31 cellular contexts compared by ENCODE assay signal in the genomic region with DNA sequence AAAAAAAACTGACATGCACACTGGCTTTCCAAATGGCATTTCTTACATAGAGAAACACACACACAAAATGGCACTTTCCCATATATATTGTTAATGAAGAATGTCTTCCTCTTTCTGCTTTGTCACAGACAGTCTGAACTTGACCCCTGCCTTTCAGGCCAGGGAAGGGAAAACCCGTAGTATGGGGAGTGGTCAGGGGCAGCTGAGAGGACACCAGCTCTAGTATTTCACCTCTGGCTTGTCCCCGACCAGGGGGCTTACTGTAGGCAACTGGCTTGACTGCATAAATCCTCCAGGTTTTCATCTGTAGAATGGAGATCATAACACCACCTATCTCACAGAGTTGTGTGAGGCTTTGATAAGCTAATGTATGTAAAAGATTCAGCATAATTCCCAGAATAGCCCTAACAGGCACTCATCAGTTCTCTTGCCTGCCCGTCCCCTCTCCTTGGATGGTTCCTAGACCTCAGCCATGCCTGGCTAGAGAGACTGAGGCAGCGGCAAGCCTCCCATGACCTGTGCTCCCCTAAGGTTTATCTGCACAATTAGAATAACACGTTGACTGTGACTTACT.
"Had no signal": no experiment of that assay in that cellular context is flagged by ENCODE, and none has a peak within 500 bp of the region (broad histone marks: within the 10 kb centered on the region; RNA-seq: fewer than 3 reads in every experiment).

No MANE protein-coding gene starts in this region.

- H3K36me3 Mint-ChIP-seq: activated naive CD8-positive, alpha-beta T cell treated with anti-CD3 and anti-CD28 coated beads, Interleukin-2, amount 10 ng/mL, durations not matched to agents 7 days and 5 days had no signal

- H3K4me1 ChIP-seq: esophagus squamous epithelium, gastroesophageal sphincter, heart right ventricle had no signal

- H3K27ac Mint-ChIP-seq: activated CD4-positive, alpha-beta memory T cell treated with anti-CD3 and anti-CD28 coated beads for 36 hours; activated CD4-positive, alpha-beta T cell treated with anti-CD3 and anti-CD28 coated beads for 36 hours; activated CD4-positive, alpha-beta T cell treated with anti-CD3 and anti-CD28 coated beads, Interleukin-2, amount 10 ng/mL, durations not matched to agents 24 days and 14 days; activated CD8-positive, alpha-beta memory T cell treated with anti-CD3 and anti-CD28 coated beads, Interleukin-2, amount 10 ng/mL, durations not matched to agents 7 days and 5 days; activated CD8-positive, alpha-beta T cell treated with anti-CD3 and anti-CD28 coated beads, Interleukin-2, amount 10 ng/mL, durations not matched to agents 7 days and 5 days; activated naive CD4-positive, alpha-beta T cell treated with anti-CD3 and anti-CD28 coated beads for 36 hours; activated naive CD8-positive, alpha-beta T cell treated with anti-CD3 and anti-CD28 coated beads, Interleukin-2, amount 10 ng/mL, durations not matched to agents 7 days and 5 days; activated T-helper 1 cell treated with anti-CD3 and anti-CD28 coated beads, Interleukin-12 subunit alpha, Interleukin-12 subunit beta, Interleukin-2, Interleukin-4 antibody, amounts not matched to agents 30 ng/mL and 10 ng/mL and 1 ng/mL, durations not matched to agents 14 hours and 24 hours and 36 hours; activated T-helper 2 cell treated with anti-CD3 and anti-CD28 coated beads, Interferon-gamma antibody, Interleukin-2, Interleukin-4, amounts not matched to agents 10 μg/mL and 5 μg/mL and 100 μg/mL, durations not matched to agents 14 hours and 24 hours and 36 hours had no signal

- FAIRE-seq: astrocyte, colon, TTC549 had no signal

- H3K4me1 Mint-ChIP-seq: activated CD4-positive, alpha-beta T cell treated with anti-CD3 and anti-CD28 coated beads for 36 hours; activated CD4-positive, alpha-beta T cell treated with anti-CD3 and anti-CD28 coated beads, Interleukin-2, amount 10 ng/mL, durations not matched to agents 24 days and 14 days; activated CD8-positive, alpha-beta memory T cell treated with anti-CD3 and anti-CD28 coated beads, Interleukin-2, amount 10 ng/mL, durations not matched to agents 7 days and 5 days; activated naive CD4-positive, alpha-beta T cell treated with anti-CD3 and anti-CD28 coated beads, Interleukin-2, amount 50 U/mL, for 24 hours; activated naive CD8-positive, alpha-beta T cell treated with anti-CD3 and anti-CD28 coated beads, Interleukin-2, amount 10 ng/mL, durations not matched to agents 7 days and 5 days had no signal

- H3K27me3 Mint-ChIP-seq: activated CD4-positive, alpha-beta memory T cell treated with anti-CD3 and anti-CD28 coated beads for 36 hours; activated CD4-positive, alpha-beta T cell treated with anti-CD3 and anti-CD28 coated beads for 36 hours; activated CD4-positive, alpha-beta T cell treated with anti-CD3 and anti-CD28 coated beads, Interleukin-2, amount 10 ng/mL, durations not matched to agents 24 days and 14 days; activated CD8-positive, alpha-beta memory T cell treated with anti-CD3 and anti-CD28 coated beads, Interleukin-2, amount 10 ng/mL, durations not matched to agents 7 days and 5 days; activated naive CD4-positive, alpha-beta T cell treated with anti-CD3 and anti-CD28 coated beads, Interleukin-2, amount 50 U/mL, for 24 hours; activated naive CD8-positive, alpha-beta T cell treated with anti-CD3 and anti-CD28 coated beads, Interleukin-2, amount 10 ng/mL, durations not matched to agents 7 days and 5 days; effector memory CD8-positive, alpha-beta T cell had no signal

- H3K4me3 ChIP-seq: esophagus squamous epithelium, gastroesophageal sphincter, heart right ventricle had no signal

- H3K36me3 ChIP-seq: esophagus squamous epithelium, gastroesophageal sphincter, heart right ventricle had no signal

- H3K4me3 Mint-ChIP-seq: activated CD4-positive, alpha-beta memory T cell treated with anti-CD3 and anti-CD28 coated beads for 36 hours; activated CD4-positive, alpha-beta T cell treated with anti-CD3 and anti-CD28 coated beads for 36 hours; activated CD4-positive, alpha-beta T cell treated with anti-CD3 and anti-CD28 coated beads, Interleukin-2, amount 10 ng/mL, durations not matched to agents 24 days and 14 days; activated CD8-positive, alpha-beta memory T cell treated with anti-CD3 and anti-CD28 coated beads, Interleukin-2, amount 10 ng/mL, durations not matched to agents 7 days and 5 days; activated CD8-positive, alpha-beta T cell treated with anti-CD3 and anti-CD28 coated beads, Interleukin-2, amount 10 ng/mL, durations not matched to agents 7 days and 5 days; activated naive CD4-positive, alpha-beta T cell treated with anti-CD3 and anti-CD28 coated beads for 36 hours; activated naive CD4-positive, alpha-beta T cell treated with anti-CD3 and anti-CD28 coated beads, Interleukin-2, amount 50 U/mL, for 24 hours; activated naive CD8-positive, alpha-beta T cell treated with anti-CD3 and anti-CD28 coated beads, Interleukin-2, amount 10 ng/mL, durations not matched to agents 7 days and 5 days; activated T-helper 1 cell treated with anti-CD3 and anti-CD28 coated beads, Interleukin-12 subunit alpha, Interleukin-12 subunit beta, Interleukin-2, Interleukin-4 antibody, amounts not matched to agents 30 ng/mL and 10 ng/mL and 1 ng/mL, durations not matched to agents 14 hours and 24 hours and 36 hours; effector memory CD8-positive, alpha-beta T cell had no signal

- H3K27ac ChIP-seq: esophagus squamous epithelium, gastroesophageal sphincter, heart right ventricle had no signal

- H3K27me3 ChIP-seq: esophagus squamous epithelium, gastroesophageal sphincter, heart right ventricle had no signal

- DNase-seq: activated CD4-positive, alpha-beta memory T cell treated with anti-CD3 and anti-CD28 coated beads for 36 hours; activated CD4-positive, alpha-beta T cell treated with anti-CD3 and anti-CD28 coated beads for 36 hours; activated CD4-positive, alpha-beta T cell treated with anti-CD3 and anti-CD28 coated beads, Interleukin-2, amount 10 ng/mL, durations not matched to agents 24 days and 14 days; activated CD4-positive, CD25-positive, alpha-beta regulatory T cell; activated CD4-positive, CD25-positive, alpha-beta regulatory T cell treated with anti-CD3 and anti-CD28 coated beads, Interleukin-2, amount 50 U/mL, for 72 hours; activated CD8-positive, alpha-beta memory T cell treated with anti-CD3 and anti-CD28 coated beads, Interleukin-2, amount 10 ng/mL, durations not matched to agents 7 days and 5 days; activated CD8-positive, alpha-beta memory T cell treated with anti-CD3 and anti-CD28 coated beads, Interleukin-2, amount 50 U/mL, for 4 hours; activated CD8-positive, alpha-beta T cell treated with anti-CD3 and anti-CD28 coated beads, Interleukin-2, amount 10 ng/mL, durations not matched to agents 7 days and 5 days; activated effector memory CD4-positive, alpha-beta T cell treated with anti-CD3 and anti-CD28 coated beads, Interleukin-2, amount 50 U/mL, for 16 hours; activated naive CD4-positive, alpha-beta T cell treated with anti-CD3 and anti-CD28 coated beads for 36 hours; activated naive CD8-positive, alpha-beta T cell treated with anti-CD3 and anti-CD28 coated beads, Interleukin-2, amount 10 ng/mL, durations not matched to agents 7 days and 5 days; activated T-cell treated with anti-CD3 and anti-CD28 coated beads, Interleukin-2, amount 50 U/mL, for 1 hour; activated T-cell treated with anti-CD3 and anti-CD28 coated beads, Interleukin-2, amount 50 U/mL, for 48 hours; amniotic stem cell; caudate nucleus; cortex of kidney; dermis blood vessel endothelial cell; effector CD4-positive, alpha-beta T cell; effector memory CD8-positive, alpha-beta T cell; erythroblast; esophagus squamous epithelium; foreskin melanocyte; heart right ventricle; T-helper 2 cell had no signal

- ATAC-seq: activated CD4-positive, alpha-beta T cell treated with anti-CD3 and anti-CD28 coated beads for 36 hours; activated CD8-positive, alpha-beta memory T cell treated with anti-CD3 and anti-CD28 coated beads, Interleukin-2, amount 10 ng/mL, durations not matched to agents 7 days and 5 days; activated CD8-positive, alpha-beta T cell treated with anti-CD3 and anti-CD28 coated beads, Interleukin-2, amount 10 ng/mL, durations not matched to agents 7 days and 5 days; effector memory CD8-positive, alpha-beta T cell; gastroesophageal sphincter; heart right ventricle had no signal
